Comparison of ENCODE assay signal across 1 cellular context in genomic region chr6:133997267-133997666, GRCh38.
TF ChIP-seq lines count a peak whose summit lies in the region.

No MANE protein-coding gene starts in this region.

TF ChIP-seq in HepG2, 621 proteins besides CTCF, POLR2A, EP300 and RAD21:
- TF ChIP-seq NFAT5 (CRISPR knock-in tag; IDR thresholded peaks at IDR 0.05) (no peak), ZNF362 (CRISPR knock-in tag; IDR thresholded peaks at IDR 0.05; ENCODE audit: borderline replicate concordance) (no peak), POLR2G (IDR thresholded peaks at IDR 0.05; ENCODE audit: low read depth, low read length) (no peak), ATF5 (CRISPR knock-in tag; IDR thresholded peaks at IDR 0.05; ENCODE audit: low read depth) (no peak), RFX1 (IDR thresholded peaks at IDR 0.05) (no peak), ZNF18 (CRISPR knock-in tag; IDR thresholded peaks at IDR 0.05; ENCODE audit: insufficient replicate concordance) (no peak)
TF ChIP-seq in HepG2: peak in this region for 0.
